In the genomic region with DNA sequence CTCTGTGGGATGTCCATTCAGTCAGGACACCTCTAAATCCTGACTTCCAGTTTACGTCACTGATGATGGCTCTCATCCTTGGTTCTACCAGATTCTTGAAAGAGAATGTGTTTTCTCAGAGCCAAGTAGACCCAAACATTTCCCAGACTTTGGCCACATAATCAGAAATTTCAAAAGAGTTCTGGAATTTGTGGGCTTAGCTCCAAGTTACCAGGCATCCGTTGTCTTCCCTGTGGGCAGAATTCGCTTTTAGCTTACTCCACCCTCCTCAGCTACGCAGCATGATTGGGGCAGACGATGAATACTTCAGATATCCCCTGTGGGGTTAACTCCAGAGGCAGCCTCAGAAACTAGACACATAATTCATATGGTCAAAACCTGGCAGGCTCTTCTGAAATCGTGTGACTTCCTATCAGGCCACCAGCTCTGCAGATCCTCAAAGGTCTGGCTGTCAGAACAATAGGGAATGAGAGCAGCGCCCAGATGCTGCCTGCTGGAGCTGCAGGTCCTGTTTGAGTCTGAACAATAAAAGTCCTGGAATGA, we compare ENCODE assay signal across 10 cellular contexts. TPM values are rescaled to one million over a fixed set of nuclear protein-coding genes. Genes with fewer than 3 reads are reported as not detected.
DNase-seq lines count a peak whose midpoint lies in the region; ATAC-seq lines count a peak whose summit lies in the region.
"Had no signal": no experiment of that assay in that cellular context is flagged by ENCODE, and none has a peak within 500 bp of the region (broad histone marks: within the 10 kb centered on the region; RNA-seq: fewer than 3 reads in every experiment).

No MANE protein-coding gene starts in this region.

- H2AK5ac ChIP-seq in neuronal stem cell (ENCODE audit: low read depth, low read length) = no peak overlapping the region

- H3K27me3 Mint-ChIP-seq in naive thymus-derived CD8-positive, alpha-beta T cell = no peaks in the 10 kb centered on the region

- no peak overlapping the region for H3K4me3 ChIP-seq in esophagus (ENCODE audit: low read depth in 1 of 2, low read length in 2 of 2)
- no peak overlapping the region for H3K4me3 ChIP-seq in neuronal stem cell (ENCODE audit: low read length in 2 of 2)

- peak overlapping the region in 1 of 10 donors; percentile 29 for H3K4me3 Mint-ChIP-seq in naive thymus-derived CD8-positive, alpha-beta T cell
- H3K4me3 Mint-ChIP-seq: activated naive CD4-positive, alpha-beta T cell treated with anti-CD3 and anti-CD28 coated beads for 36 hours had no signal

- H3K36me3 ChIP-seq in esophagus (ENCODE audit: control insufficient read depth in 2 of 2, insufficient read depth in 2 of 2, low read length in 1 of 2) = no peaks in the 10 kb centered on the region
- no peaks in the 10 kb centered on the region for H3K36me3 ChIP-seq in neuronal stem cell (replicated peaks in 1 of 2; ENCODE audit: control insufficient read depth in 2 of 2, insufficient read depth in 2 of 2, low read length in 2 of 2)

- H2AFZ ChIP-seq in neuronal stem cell (ENCODE audit: low read length) = no peak overlapping the region

- no peak overlapping the region for H3K9ac ChIP-seq in neuronal stem cell (ENCODE audit: low read depth, low read length, poor library complexity)

- POLR2A ChIA-PET in naive thymus-derived CD8-positive, alpha-beta T cell (lab: Charles Lee) = interaction anchor here (2.3 kb wide), 2 partner anchors 13 to 49 kb away, joined by 6 to 9 read pairs; no protein-coding TSS in a partner anchor

- no peak overlapping the region for H2BK12ac ChIP-seq in neuronal stem cell (ENCODE audit: low read length)

- H2BK15ac ChIP-seq in neuronal stem cell (ENCODE audit: low read length) = no peak overlapping the region

- ATAC-seq in naive thymus-derived CD8-positive, alpha-beta T cell = no peak
- ATAC-seq in GM18519 (IDR thresholded peaks at IDR 0.05; ENCODE audit: low FRiP score, unreplicated experiment) = no peak

- no peak overlapping the region for H2BK120ac ChIP-seq in neuronal stem cell (ENCODE audit: low read depth, low read length)

- peaks cover 2 to 5% of the 10 kb centered on the region in 2 donors for H3K4me1 ChIP-seq in esophagus (ENCODE audit: control insufficient read depth in 2 of 2, insufficient read depth in 2 of 2, low read length in 1 of 2)
- peaks cover 14 to 18% of the 10 kb centered on the region in 2 donors for H3K4me1 ChIP-seq in neuronal stem cell (ENCODE audit: control insufficient read depth in 2 of 2, insufficient read depth in 1 of 2, low read depth in 1 of 2, low read length in 2 of 2)

- no peak overlapping the region for H3K18ac ChIP-seq in neuronal stem cell (ENCODE audit: low read length)

- peak overlapping the region; percentile 71 to 98 (median 96) for H3K27ac Mint-ChIP-seq in naive thymus-derived CD8-positive, alpha-beta T cell
- H3K27ac Mint-ChIP-seq: activated naive CD4-positive, alpha-beta T cell treated with anti-CD3 and anti-CD28 coated beads for 36 hours had no signal

- no peak overlapping the region for H2BK5ac ChIP-seq in neuronal stem cell (ENCODE audit: low read length)

- DNase-seq in A172 (ENCODE audit: low spot score) (peak; percentile 94), NCI-H460 (ENCODE audit: extremely low read depth, low read depth) (peak; percentile 73), ACHN (no peak), NCI-H345 treated with DMSO at 0.1 percent for 48 hours (lab: John Stamatoyannopoulos, UW; ENCODE audit: unreplicated experiment) (no peak), neuronal stem cell (ENCODE audit: low spot score) (no peak)
- DNase-seq in naive thymus-derived CD8-positive, alpha-beta T cell = no peak
- DNase-seq: activated naive CD4-positive, alpha-beta T cell treated with anti-CD3 and anti-CD28 coated beads for 36 hours; NCI-H510A treated with DMSO at 0.1 percent for 48 hours had no signal

- H3K27me3 ChIP-seq in esophagus (ENCODE audit: control insufficient read depth in 1 of 2, insufficient read depth in 2 of 2, low read length in 2 of 2) (no peaks in the 10 kb centered on the region), neuronal stem cell (ENCODE audit: control insufficient read depth in 3 of 3, insufficient read depth in 3 of 3, low read depth in 1 of 3, low read length in 3 of 3) (no peaks in the 10 kb centered on the region)

- peaks cover 46 to 88% (median 82%) of the 10 kb centered on the region in 4 donors for H3K4me1 Mint-ChIP-seq in naive thymus-derived CD8-positive, alpha-beta T cell

- no peak overlapping the region for H3K4me2 ChIP-seq in neuronal stem cell (ENCODE audit: insufficient read depth, low read length, poor library complexity, severe bottlenecking)

- in situ Hi-C loops in ACHN (cut with HindIII; ENCODE audit: low pct_ligation_motif_present, low pct_unique_long_range_greater_than_20kb, low sequenced_read_pairs) = no loop called here

- H3K9me3 ChIP-seq in esophagus (ENCODE audit: control insufficient read depth in 2 of 2, insufficient read depth in 1 of 2, low read depth in 1 of 2, low read length in 1 of 2) (no peaks in the 10 kb centered on the region), neuronal stem cell (replicated peaks in 1 of 2; ENCODE audit: control insufficient read depth in 2 of 2, insufficient read depth in 1 of 2, low read depth in 1 of 2, low read length in 2 of 2) (no peaks in the 10 kb centered on the region)

- no peak overlapping the region for H3K14ac ChIP-seq in neuronal stem cell (ENCODE audit: low read length)

- peak overlapping the region; percentile 77 for H3K27ac ChIP-seq in esophagus (ENCODE audit: low read depth in 2 of 2, low read length in 1 of 2)
- H3K27ac ChIP-seq in neuronal stem cell (replicated peaks; ENCODE audit: low read length) = no peak overlapping the region

- WGBS in esophagus, 2 donors = 16 to 39% methylated on average over 7 of the region's 7 CpGs
- no CpG with 5 or more reads among the region's 7 CpGs for WGBS in neuronal stem cell (ENCODE audit: extremely low coverage in 2 of 2, insufficient read length in 2 of 2, insufficient replicate concordance in 1 of 2), 2 donors

- no peak overlapping the region for H3K4ac ChIP-seq in neuronal stem cell (ENCODE audit: low read length)

- no peak overlapping the region for H4K91ac ChIP-seq in neuronal stem cell (ENCODE audit: low read depth, low read length, poor library complexity)

- H4K8ac ChIP-seq in neuronal stem cell (ENCODE audit: low read depth, low read length) = no peak overlapping the region

- H3K9me3 Mint-ChIP-seq in naive thymus-derived CD8-positive, alpha-beta T cell = peaks cover 0 to 4% (median 0%) of the 10 kb centered on the region in 9 donors
- H3K9me3 Mint-ChIP-seq: activated naive CD4-positive, alpha-beta T cell treated with anti-CD3 and anti-CD28 coated beads for 36 hours had no signal

- H3K23ac ChIP-seq in neuronal stem cell (ENCODE audit: low read depth, low read length, poor library complexity) = no peak overlapping the region

- H3K36me3 Mint-ChIP-seq in naive thymus-derived CD8-positive, alpha-beta T cell = peaks cover 0 to 10% (median 9%) of the 10 kb centered on the region in 3 donors

- H3K79me1 ChIP-seq in neuronal stem cell (ENCODE audit: low read depth, low read length) = no peaks in the 10 kb centered on the region

RNA-seq across cellular contexts. Expression of a gene that starts 30.6 kb away (rescaled TPM):
- 10.3 and 14.0 TPM in 2 replicates for total RNA-seq in A172 (2014; rRNA removed; shearing (Covaris generic))
- total RNA-seq in NCI-H460 (2014; rRNA removed; shearing (Covaris generic)) = 28.5 and 31.1 TPM in 2 replicates
- 25.7 and 25.9 TPM in 2 replicates for polyA plus RNA-seq in NCI-H460 (2014; cell fraction: nucleus; rRNA removed)
- 1 to 10 TPM; 5.0 to 7.1 TPM for polyA plus RNA-seq in esophagus
- 100 to 1,000 TPM; 102 to 110 TPM for total RNA-seq in naive thymus-derived CD8-positive, alpha-beta T cell
- 10 to 100 TPM; 21.9 to 51.1 (median 33.5) TPM for polyA plus RNA-seq in naive thymus-derived CD8-positive, alpha-beta T cell
- polyA plus RNA-seq in neuronal stem cell (2013, experiment 1 of 2) = 8.4 TPM
- 8.2 TPM for polyA plus RNA-seq in neuronal stem cell (2013, experiment 2 of 2)

Comparison
In these comparisons a context has a peak if more than half of its experiments do, and no peak if none do; other contexts are left out.
1. DNase-seq: peak in A172 (single experiment) and NCI-H460 (single experiment); none in naive thymus-derived CD8-positive, alpha-beta T cell (0 of 10), ACHN (single experiment), NCI-H345 treated with DMSO at 0.1 percent for 48 hours (single experiment) and neuronal stem cell (single experiment).